Comparison of ENCODE assay signal across 1 cellular context in genomic region chr15:85002517-85002916, GRCh38.
TF ChIP-seq lines count a peak whose summit lies in the region.

No MANE protein-coding gene starts in this region.

TF ChIP-seq in GM12878, 131 proteins besides CTCF, POLR2A, EP300 and RAD21 (continued from another document):
- TF ChIP-seq HSF1 (IDR thresholded peaks at IDR 0.05; ENCODE audit: low read depth, low read length): no peak
- TF ChIP-seq, protein P1, sequence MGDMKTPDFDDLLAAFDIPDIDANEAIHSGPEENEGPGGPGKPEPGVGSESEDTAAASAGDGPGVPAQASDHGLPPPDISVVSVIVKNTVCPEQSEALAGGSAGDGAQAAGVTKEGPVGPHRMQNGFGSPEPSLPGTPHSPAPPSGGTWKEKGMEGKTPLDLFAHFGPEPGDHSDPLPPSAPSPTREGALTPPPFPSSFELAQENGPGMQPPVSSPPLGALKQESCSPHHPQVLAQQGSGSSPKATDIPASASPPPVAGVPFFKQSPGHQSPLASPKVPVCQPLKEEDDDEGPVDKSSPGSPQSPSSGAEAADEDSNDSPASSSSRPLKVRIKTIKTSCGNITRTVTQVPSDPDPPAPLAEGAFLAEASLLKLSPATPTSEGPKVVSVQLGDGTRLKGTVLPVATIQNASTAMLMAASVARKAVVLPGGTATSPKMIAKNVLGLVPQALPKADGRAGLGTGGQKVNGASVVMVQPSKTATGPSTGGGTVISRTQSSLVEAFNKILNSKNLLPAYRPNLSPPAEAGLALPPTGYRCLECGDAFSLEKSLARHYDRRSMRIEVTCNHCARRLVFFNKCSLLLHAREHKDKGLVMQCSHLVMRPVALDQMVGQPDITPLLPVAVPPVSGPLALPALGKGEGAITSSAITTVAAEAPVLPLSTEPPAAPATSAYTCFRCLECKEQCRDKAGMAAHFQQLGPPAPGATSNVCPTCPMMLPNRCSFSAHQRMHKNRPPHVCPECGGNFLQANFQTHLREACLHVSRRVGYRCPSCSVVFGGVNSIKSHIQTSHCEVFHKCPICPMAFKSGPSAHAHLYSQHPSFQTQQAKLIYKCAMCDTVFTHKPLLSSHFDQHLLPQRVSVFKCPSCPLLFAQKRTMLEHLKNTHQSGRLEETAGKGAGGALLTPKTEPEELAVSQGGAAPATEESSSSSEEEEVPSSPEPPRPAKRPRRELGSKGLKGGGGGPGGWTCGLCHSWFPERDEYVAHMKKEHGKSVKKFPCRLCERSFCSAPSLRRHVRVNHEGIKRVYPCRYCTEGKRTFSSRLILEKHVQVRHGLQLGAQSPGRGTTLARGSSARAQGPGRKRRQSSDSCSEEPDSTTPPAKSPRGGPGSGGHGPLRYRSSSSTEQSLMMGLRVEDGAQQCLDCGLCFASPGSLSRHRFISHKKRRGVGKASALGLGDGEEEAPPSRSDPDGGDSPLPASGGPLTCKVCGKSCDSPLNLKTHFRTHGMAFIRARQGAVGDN (IDR thresholded peaks at IDR 0.05): no peak
- TF ChIP-seq ATF3 (IDR thresholded peaks at IDR 0.05; ENCODE audit: borderline replicate concordance, extremely low read depth, low read depth, low read length): no peak
- 0 out of 2 replicates have a peak, but pooled peaks have one; percentile 19 for TF ChIP-seq RELB (IDR thresholded peaks at IDR 0.05; ENCODE audit: low read depth)
- no peak for TF ChIP-seq RELA (IDR thresholded peaks at IDR 0.05; ENCODE audit: borderline replicate concordance, partially characterized antibody)
- TF ChIP-seq DPF2 (IDR thresholded peaks at IDR 0.05): peak; percentile 26; the same call in 1 of the 2 replicates
- TF ChIP-seq YBX1 (IDR thresholded peaks at IDR 0.05): no peak
- no peak for TF ChIP-seq EGR1 (IDR thresholded peaks at IDR 0.05; ENCODE audit: borderline replicate concordance in 1 of 2, low read depth in 2 of 2, low read length in 2 of 2)
- TF ChIP-seq ZZZ3 (IDR thresholded peaks at IDR 0.05; ENCODE audit: control insufficient read depth, insufficient read length, low read depth): no peak
- no peak for TF ChIP-seq NBN (IDR thresholded peaks at IDR 0.05)
- no peak for TF ChIP-seq CHD4 (IDR thresholded peaks at IDR 0.05)
